ENCODE assay signal across 8 cellular contexts in the genomic region with DNA sequence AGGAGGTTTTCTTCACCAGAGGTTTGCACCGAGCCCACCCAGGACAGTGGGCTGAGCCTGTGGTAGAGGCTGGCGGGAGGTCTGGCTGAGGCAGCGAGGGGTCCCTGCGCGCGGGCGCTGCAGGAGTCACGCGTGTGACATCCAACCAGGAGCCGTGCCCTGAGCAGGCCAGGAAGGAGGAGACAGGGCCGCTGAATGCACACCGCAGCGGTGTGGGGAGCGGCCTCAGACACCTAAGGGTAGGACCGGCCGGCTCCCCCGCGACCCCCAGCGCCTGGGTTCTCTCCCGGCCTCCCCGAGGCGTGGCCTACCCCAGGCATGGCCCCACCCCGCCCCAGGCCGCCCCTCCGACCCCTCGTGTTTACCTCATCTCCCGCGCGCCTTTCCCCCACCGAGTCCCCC. TPM values are rescaled to one million over a fixed set of nuclear protein-coding genes. Genes with fewer than 3 reads are reported as not detected.
DNase-seq lines count a peak whose midpoint lies in the region; TF ChIP-seq lines count a peak whose summit lies in the region.

No MANE protein-coding gene starts in this region.

- 0 out of 2 replicates have a peak overlapping the region, but pooled peaks have one; percentile 3 for H3K27ac ChIP-seq in GM23248
- H3K27ac ChIP-seq in Karpas-422 (ENCODE audit: low read length): no peak overlapping the region
- H3K27ac ChIP-seq in effector memory CD4-positive, alpha-beta T cell (ENCODE audit: insufficient read depth, low read length, poor library complexity, severe bottlenecking): peak overlapping the region; percentile 86
- H3K27ac ChIP-seq in mesodermal cell (ENCODE audit: low read depth, low read length, severe bottlenecking): peak overlapping the region; percentile 62
- H3K27ac ChIP-seq in stomach smooth muscle (ENCODE audit: low read length): peak overlapping the region; percentile 37

- H3K9me2 ChIP-seq in GM23248 (ENCODE audit: insufficient read depth) (no peaks in the 10 kb centered on the region), Karpas-422 (replicated peaks; ENCODE audit: insufficient read depth, low read length) (no peaks in the 10 kb centered on the region)

- H4K20me1 ChIP-seq in GM23248 (ENCODE audit: insufficient read depth) (no peaks in the 10 kb centered on the region), Karpas-422 (ENCODE audit: insufficient read depth, low read depth, low read length) (no peaks in the 10 kb centered on the region)

- WGBS in GM23248 (ENCODE audit: low coverage in 1 of 2, low lambda C conversion rate in 2 of 2, missing lambda C conversion rate in 2 of 2), 2 experiments: 2% methylated on average over 12 to 27 of the region's 30 CpGs
- WGBS in mesodermal cell (ENCODE audit: insufficient coverage in 2 of 2), 2 experiments: 1 to 4% methylated on average over 11 to 18 of the region's 30 CpGs

- no peaks in the 10 kb centered on the region for H3F3A ChIP-seq in GM23248 (ENCODE audit: insufficient read depth)

- H3K9me3 ChIP-seq in GM23248 (ENCODE audit: low read depth) (peaks cover 4% of the 10 kb centered on the region), Karpas-422 (ENCODE audit: low read length) (peaks cover 8% of the 10 kb centered on the region; the same call in 1 of the 2 replicates), mesodermal cell (ENCODE audit: control insufficient read depth, low read length) (peaks cover 10% of the 10 kb centered on the region), stomach smooth muscle (ENCODE audit: control insufficient read depth in 2 of 2, low read length in 2 of 2) (no peaks in the 10 kb centered on the region)
- no peaks in the 10 kb centered on the region for H3K9me3 ChIP-seq in effector memory CD4-positive, alpha-beta T cell (ENCODE audit: control insufficient read depth, low read length)

- H3K4me1 ChIP-seq in GM23248 (ENCODE audit: insufficient read depth) (0 out of 2 replicates have a peak, but pooled peaks cover 3% of the 10 kb centered on the region), Karpas-422 (ENCODE audit: low read length) (peaks cover 14% of the 10 kb centered on the region), mesodermal cell (ENCODE audit: control insufficient read depth, insufficient read depth, low read length, poor library complexity, severe bottlenecking) (no peaks in the 10 kb centered on the region), stomach smooth muscle (ENCODE audit: control insufficient read depth, insufficient read depth, low read length) (peaks cover 11% of the 10 kb centered on the region)
- H3K4me1 ChIP-seq in effector memory CD4-positive, alpha-beta T cell (ENCODE audit: control insufficient read depth, insufficient read depth, low read length, poor library complexity, severe bottlenecking): peaks cover 6% of the 10 kb centered on the region

- H3K36me3 ChIP-seq in GM23248 (ENCODE audit: low read depth): no peaks in the 10 kb centered on the region
- H3K36me3 ChIP-seq in Karpas-422 (ENCODE audit: insufficient read depth, low read length): no peaks in the 10 kb centered on the region
- H3K36me3 ChIP-seq in effector memory CD4-positive, alpha-beta T cell (ENCODE audit: control insufficient read depth, insufficient read depth, low read length): no peaks in the 10 kb centered on the region
- H3K36me3 ChIP-seq in mesodermal cell (ENCODE audit: control insufficient read depth, insufficient read depth, low read length): no peaks in the 10 kb centered on the region
- H3K36me3 ChIP-seq in stomach smooth muscle (ENCODE audit: control insufficient read depth in 2 of 2, insufficient read depth in 2 of 2, low read length in 2 of 2): no peaks in the 10 kb centered on the region

- peak overlapping the region; percentile 85 for H3K4me2 ChIP-seq in GM23248 (ENCODE audit: unreplicated experiment)
- H3K4me2 ChIP-seq in Karpas-422 (ENCODE audit: low read depth, low read length, poor library complexity, severe bottlenecking): peak overlapping the region; percentile 82

- in situ Hi-C loops in GM23248 (cut with MboI): no loop called here

- DNase-seq in NCI-H2081 (lab: John Stamatoyannopoulos, UW): peak; percentile 50 to 62
- no peak for DNase-seq in NCI-H2081 treated with DMSO at 0.1 percent for 48 hours (lab: John Stamatoyannopoulos, UW)
- DNase-seq in GM23248: peak; percentile 73
- peak; percentile 79 for DNase-seq in Karpas-422
- peak in 2 of 3 donors; percentile 16 to 28 for DNase-seq in effector memory CD4-positive, alpha-beta T cell

- peak overlapping the region; percentile 92 for H2AFZ ChIP-seq in GM23248
- H2AFZ ChIP-seq in Karpas-422 (ENCODE audit: low read length): peak overlapping the region; percentile 39; the same call in 1 of the 2 replicates

- no peaks in the 10 kb centered on the region for H3K79me2 ChIP-seq in GM23248 (ENCODE audit: insufficient read depth)
- H3K79me2 ChIP-seq in Karpas-422 (ENCODE audit: low read length): no peaks in the 10 kb centered on the region

- H3K4me3 ChIP-seq in GM23248: peak overlapping the region; percentile 83
- H3K4me3 ChIP-seq in Karpas-422 (ENCODE audit: low read length): peak overlapping the region; percentile 84
- H3K4me3 ChIP-seq in WI38 (ENCODE audit: low read depth, low read length): peak overlapping the region; percentile 68
- peak overlapping the region; percentile 76 for H3K4me3 ChIP-seq in effector memory CD4-positive, alpha-beta T cell (ENCODE audit: insufficient read depth, low read depth, low read length, poor library complexity, severe bottlenecking)
- peak overlapping the region; percentile 71 for H3K4me3 ChIP-seq in mesodermal cell (ENCODE audit: extremely low read depth, insufficient read depth, low read length, poor library complexity, severe bottlenecking)
- H3K4me3 ChIP-seq in stomach smooth muscle (ENCODE audit: low read length in 2 of 2): peak overlapping the region; percentile 59 to 78

- no peaks in the 10 kb centered on the region for H3K27me3 ChIP-seq in GM23248 (replicated peaks; ENCODE audit: insufficient read depth)
- no peaks in the 10 kb centered on the region for H3K27me3 ChIP-seq in Karpas-422 (ENCODE audit: low read length)
- no peaks in the 10 kb centered on the region for H3K27me3 ChIP-seq in effector memory CD4-positive, alpha-beta T cell (replicated peaks; ENCODE audit: control insufficient read depth, insufficient read depth, low read length, poor library complexity, severe bottlenecking)
- no peaks in the 10 kb centered on the region for H3K27me3 ChIP-seq in stomach smooth muscle (ENCODE audit: control insufficient read depth in 1 of 2, insufficient read depth in 2 of 2, low read length in 2 of 2)

- no peak for TF ChIP-seq CTCF in WI38 (IDR thresholded peaks at IDR 0.05; ENCODE audit: low read depth, low read length)

- H3K9ac ChIP-seq in GM23248 (peak overlapping the region; percentile 81), Karpas-422 (ENCODE audit: low read length) (peak overlapping the region; percentile 80), stomach smooth muscle (ENCODE audit: low read length in 2 of 2) (peak overlapping the region; percentile 74 to 80)

RNA-seq across cellular contexts. Expression of gene SLC41A3, which starts 0.4 kb away (rescaled TPM):
- 39.6 and 56.0 TPM in 2 replicates for total RNA-seq in GM23248 (2014; rRNA removed; shearing (Covaris generic))
- 19.8 and 22.7 TPM in 2 replicates for polyA plus RNA-seq in GM23248 (2016; fragmentation: Nextera tagmentation; extraction: Ambion mirVana)
- total RNA-seq in Karpas-422 (2014; rRNA removed; shearing (Covaris generic); ENCODE audit: low replicate concordance): 26.9 and 45.0 TPM in 2 replicates
- 36.9 TPM for polyA plus RNA-seq in mesodermal cell (2013, experiment 1 of 2)
- 28.5 TPM for polyA plus RNA-seq in mesodermal cell (2013, experiment 2 of 2)
